Comparison of ENCODE assay signal across 9 cellular contexts in the genomic region with DNA sequence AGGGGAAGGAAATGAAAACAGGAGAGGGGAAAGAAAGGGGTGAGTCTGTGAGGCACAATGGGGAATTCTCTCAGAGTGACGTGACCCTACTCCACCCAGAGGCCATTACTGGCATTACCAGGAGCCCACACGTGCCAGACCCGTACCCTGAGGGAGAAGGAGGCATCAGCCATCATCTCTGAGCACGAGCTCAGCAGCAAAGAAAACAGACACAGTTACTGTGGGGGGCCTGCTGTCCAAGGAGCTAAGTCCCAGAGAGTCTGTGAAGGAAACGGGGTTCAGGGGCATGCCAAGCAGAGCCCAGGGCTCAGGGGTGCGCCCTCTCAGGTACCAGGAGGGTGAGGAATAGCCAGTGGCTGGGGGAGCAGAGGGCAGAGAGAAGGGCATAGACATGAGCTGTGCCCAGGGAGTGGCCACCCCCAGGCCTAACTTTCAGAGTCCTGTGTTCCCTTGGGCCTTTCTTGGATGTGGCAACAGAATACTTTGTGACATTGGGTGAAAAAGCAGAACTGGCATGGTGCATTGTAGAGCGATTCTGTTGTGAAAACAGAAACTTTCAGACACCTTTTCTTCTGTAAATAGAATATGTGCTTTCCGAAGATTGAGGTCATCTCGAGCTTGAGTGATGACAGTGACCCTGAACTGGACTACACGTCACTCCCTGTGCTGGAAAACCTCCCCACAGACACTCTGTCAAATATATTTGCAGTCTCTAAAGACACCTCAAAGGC. TPM values are rescaled to one million over a fixed set of nuclear protein-coding genes. Genes with fewer than 3 reads are reported as not detected.
A peak's percentile ranks its signal among the peaks of the same experiment; 100 is the strongest.
DNase-seq lines count a peak whose midpoint lies in the region; ATAC-seq, FAIRE-seq and TF ChIP-seq lines count a peak whose summit lies in the region.
"Had no signal": no experiment of that assay in that cellular context is flagged by ENCODE, and none has a peak within 500 bp of the region (broad histone marks: within the 10 kb centered on the region; RNA-seq: fewer than 3 reads in every experiment).

No MANE protein-coding gene starts in this region.

- POLR2A ChIA-PET in K562 (lab: Yijun Ruan, JAX), result interaction anchor here (0.7 kb wide), 3 partner anchors 9 to 114 kb away, joined by 3 to 4 read pairs (median 4); no protein-coding TSS in a partner anchor

- WGBS in K562 (ENCODE audit: insufficient coverage, low coverage, missing lambda C conversion rate), result 20% methylated on average over 10 of the region's 10 CpGs

- no TSS peak for BruUV-seq in K562 (replicated peaks; lab: Mats Ljungman, UMichigan)

- no peaks in the 10 kb centered on the region for H3K79me2 ChIP-seq in SU-DHL-6 (ENCODE audit: insufficient read depth, low read length)
- H3K79me2 ChIP-seq in K562 (ENCODE audit: control insufficient read depth, insufficient read depth, low read length), result no peaks in the 10 kb centered on the region

- peak; percentile 81 to 92 for TF ChIP-seq RAD21 in K562 (CRISPR knock-in tag; conservative IDR thresholded peaks at IDR 0.05 in 1 of 2, IDR thresholded peaks at IDR 0.05 in 1 of 2)

- H2AFZ ChIP-seq in SU-DHL-6 (ENCODE audit: low read depth, low read length, severe bottlenecking), result no peak overlapping the region
- peak overlapping the region; percentile 18; the same call in 1 of the 2 replicates for H2AFZ ChIP-seq in K562 (ENCODE audit: low read depth, low read length)

- TF ChIP-seq POLR2A in K562 (conservative IDR thresholded peaks at IDR 0.05), result no peak

- H3K27me3 ChIP-seq in SU-DHL-6 (ENCODE audit: low read length) (no peaks in the 10 kb centered on the region), K562 (ENCODE audit: control insufficient read depth in 2 of 2, insufficient read depth in 2 of 2, low read length in 2 of 2) (peaks cover 5 to 26% of the 10 kb centered on the region in 2 experiments; a peak in 4 of 5 replicates)

- peak; percentile 72 for TF ChIP-seq CTCF in LNCaP clone FGC (IDR thresholded peaks at IDR 0.05; ENCODE audit: control insufficient read depth, extremely low read depth, insufficient read depth)
- TF ChIP-seq CTCF in SU-DHL-6 (IDR thresholded peaks at IDR 0.05; ENCODE audit: insufficient read depth, low read length, poor library complexity, severe bottlenecking), result peak; percentile 82
- TF ChIP-seq CTCF in K562 (IDR thresholded peaks at IDR 0.05 in 2 of 3, conservative IDR thresholded peaks at IDR 0.05 in 1 of 3; ENCODE audit: insufficient read depth in 2 of 3, low read depth in 1 of 3, low read length in 3 of 3), result peak; percentile 80 to 92 (median 90)

- intact Hi-C loops in K562 (cut with micrococcal nuclease), result loop anchor here (1.0 to 5.0 kb wide), 3 partner anchors 35 to 218 kb away; no protein-coding TSS in a partner anchor

- H3K9ac ChIP-seq in SU-DHL-6 (ENCODE audit: low read length) (no peak overlapping the region), K562 (ENCODE audit: insufficient read depth in 1 of 2, low read depth in 2 of 2, low read length in 2 of 2) (0 out of 4 replicates have a peak overlapping the region, but pooled peaks of 1 of the 2 experiments have one; percentile 12)

- in situ Hi-C loops in K562 (cut with MboI), result no loop called here

- H3K36me3 ChIP-seq in SU-DHL-6 (ENCODE audit: low read length) (no peaks in the 10 kb centered on the region), K562 (ENCODE audit: control insufficient read depth, insufficient read depth, low read length) (peaks cover 30% of the 10 kb centered on the region; the same call in 1 of the 3 replicates)

- no peaks in the 10 kb centered on the region for H3K9me2 ChIP-seq in SU-DHL-6 (replicated peaks; ENCODE audit: insufficient read depth, low read length)

- H3K27ac ChIP-seq in SU-DHL-6 (ENCODE audit: low read depth, low read length) (no peak overlapping the region), K562 (ENCODE audit: extremely low read depth, low read depth, low read length) (no peak overlapping the region)

- H3K9me3 ChIP-seq in SU-DHL-6 (ENCODE audit: insufficient read depth, low read length), result no peaks in the 10 kb centered on the region
- H3K9me3 ChIP-seq in K562 (replicated peaks; ENCODE audit: control insufficient read depth, insufficient read depth, low read depth, low read length), result no peaks in the 10 kb centered on the region

- H4K20me1 ChIP-seq in SU-DHL-6 (ENCODE audit: low read depth, low read length) (no peaks in the 10 kb centered on the region), K562 (replicated peaks; ENCODE audit: control insufficient read depth, insufficient read depth, low read length) (peaks cover 20% of the 10 kb centered on the region)

- CTCF ChIA-PET in K562 (lab: Yijun Ruan, JAX; ENCODE audit: low intra/inter-chr PET ratio), result interaction anchor here (0.6 to 0.7 kb wide), 4 partner anchors 87 to 354 kb away, joined by 3 to 4 read pairs (median 3); no protein-coding TSS in a partner anchor

- DNase-seq in DMS114 treated with DMSO at 0.1 percent for 48 hours (lab: John Stamatoyannopoulos, UW; ENCODE audit: unreplicated experiment), result peak; percentile 14
- DNase-seq in LNCaP clone FGC (ENCODE audit: low read depth), result no peak
- peak; percentile 76 to 85 (median 80) for DNase-seq in K562 (ENCODE audit: extremely low read depth in 1 of 4, low spot score in 3 of 4)
- peak; percentile 47 to 50 for DNase-seq in stimulated activated CD4-positive, alpha-beta T cell treated with anti-CD3 and anti-CD28 coated beads, Interleukin-2, amount 100 ng/mL, for 48 hours
- no peak for DNase-seq in occipital lobe (lab: John Stamatoyannopoulos, UW)

- H3K4me3 ChIP-seq in LNCaP clone FGC (ENCODE audit: low read depth, low read length) (no peak overlapping the region), SU-DHL-6 (ENCODE audit: insufficient read depth, low read length, poor library complexity, severe bottlenecking) (no peak overlapping the region), K562 (no peak overlapping the region)

- TF ChIP-seq EP300 in K562 (IDR thresholded peaks at IDR 0.05; ENCODE audit: low read length), result no peak

- H3F3A ChIP-seq in SU-DHL-6 (ENCODE audit: insufficient read depth), result no peaks in the 10 kb centered on the region

- ATAC-seq in GM21737 (IDR thresholded peaks at IDR 0.05; ENCODE audit: unreplicated experiment) (peak; percentile 69), K562 (peak; percentile 92)

- peaks cover 7 to 36% of the 10 kb centered on the region in 2 experiments; a peak in 3 of 5 replicates for H3K4me1 ChIP-seq in K562 (replicated peaks in 1 of 2; ENCODE audit: control insufficient read depth in 2 of 2, insufficient read depth in 2 of 2, low read length in 2 of 2)

- H3K9me1 ChIP-seq in K562 (ENCODE audit: control insufficient read depth, insufficient read depth, low read length), result no peaks in the 10 kb centered on the region

- H3K4me2 ChIP-seq in SU-DHL-6 (ENCODE audit: low read depth, low read length, poor library complexity, severe bottlenecking), result no peak overlapping the region
- no peak overlapping the region for H3K4me2 ChIP-seq in K562 (ENCODE audit: insufficient read depth, low read length)

- FAIRE-seq in K562 (lab: Jason Lieb, UNC) (peak; percentile 96), islet of Langerhans (lab: Jason Lieb, UNC) (peak; percentile 36)

RNA-seq across cellular contexts. Expression of a gene that starts 11.3 kb away (rescaled TPM):
- 116 and 351 TPM in 2 replicates for total RNA-seq in K562 (2011; cell fraction: chromatin; rRNA removed; ENCODE audit: low replicate concordance)
- total RNA-seq in K562 (2011; cell fraction: nucleolus; rRNA removed), result 244 and 250 TPM in 2 replicates
- 152 and 153 TPM in 2 replicates for total RNA-seq in K562 (2011; cell fraction: nucleoplasm; rRNA removed)
- 26.2 and 43.0 TPM in 2 replicates for total RNA-seq in K562 (2014; rRNA removed)
- 7.9 and 9.8 TPM in 2 replicates for total RNA-seq in K562 (2014; rRNA removed; fragmentation: Illumina TruSeq; extraction: Trizol)
- 22.3 and 23.0 TPM in 2 replicates for total RNA-seq in K562 (2015; rRNA removed; fragmentation: Illumina TruSeq; extraction: Trizol)
- total RNA-seq in K562 (2021), result 46.6 and 55.0 TPM in 2 replicates
- polyA plus RNA-seq in K562 (2011; rRNA removed), result 16.7 and 31.2 TPM in 2 replicates
- 19.9 and 24.5 TPM in 2 replicates for polyA plus RNA-seq in K562 (2011; cell fraction: cytosol; rRNA removed)
- polyA plus RNA-seq in K562 (2011; cell fraction: nucleus; rRNA removed), result 377 and 587 TPM in 2 replicates
- polyA plus RNA-seq in K562 (2012), result 49.7 and 55.2 TPM in 2 replicates
- 21.0 and 35.4 TPM in 2 replicates for polyA plus RNA-seq in K562 (2014; fragmentation: Illumina TruSeq; extraction: Trizol)
- polyA plus RNA-seq in K562 (2014; fragmentation: Nextera tagmentation; extraction: Ambion mirVana), result 1 to 10 TPM; 1.5 TPM
- 64.8 and 74.8 TPM in 2 replicates for polyA plus RNA-seq in K562 (2014; rRNA removed)
- polyA minus RNA-seq in K562 (2011; rRNA and poly(A)+ RNA removed), result 15.9 and 16.8 TPM in 2 replicates
- polyA minus RNA-seq in K562 (2011; cell fraction: cytosol; rRNA and poly(A)+ RNA removed), result 12.5 and 15.9 TPM in 2 replicates
- polyA minus RNA-seq in K562 (2011; cell fraction: nucleus; rRNA and poly(A)+ RNA removed), result 100 and 102 TPM in 2 replicates
- total RNA-seq in occipital lobe, result 14.3 TPM

RNA-seq across cellular contexts. Expression of a gene that starts 15.4 kb away (rescaled TPM):
- not detected in 2 replicates for total RNA-seq in K562 (2011; cell fraction: chromatin; rRNA removed; ENCODE audit: low replicate concordance)
- not detected in 2 replicates for total RNA-seq in K562 (2011; cell fraction: nucleolus; rRNA removed)
- total RNA-seq in K562 (2011; cell fraction: nucleoplasm; rRNA removed), result not detected in 2 replicates
- total RNA-seq in K562 (2014; rRNA removed) (not detected in 2 replicates), K562 (2014; rRNA removed; fragmentation: Illumina TruSeq; extraction: Trizol) (not detected in 2 replicates), K562 (2015; rRNA removed; fragmentation: Illumina TruSeq; extraction: Trizol) (not detected in 2 replicates), K562 (2021) (not detected in 2 replicates), occipital lobe (not detected)
- polyA plus RNA-seq in K562 (2011; rRNA removed) (not detected in 2 replicates), K562 (2014; fragmentation: Illumina TruSeq; extraction: Trizol) (not detected in 2 replicates), K562 (2014; fragmentation: Nextera tagmentation; extraction: Ambion mirVana) (not detected), K562 (2014; rRNA removed) (0.07 TPM in 1 of 2 replicates, not detected in the other)
- not detected in 2 replicates for polyA plus RNA-seq in K562 (2011; cell fraction: cytosol; rRNA removed)
- not detected in 2 replicates for polyA plus RNA-seq in K562 (2011; cell fraction: nucleus; rRNA removed)
- not detected in 2 replicates for polyA plus RNA-seq in K562 (2012)
- polyA minus RNA-seq in K562 (2011; rRNA and poly(A)+ RNA removed), result not detected in 2 replicates
- not detected in 2 replicates for polyA minus RNA-seq in K562 (2011; cell fraction: cytosol; rRNA and poly(A)+ RNA removed)
- polyA minus RNA-seq in K562 (2011; cell fraction: nucleus; rRNA and poly(A)+ RNA removed), result not detected in 2 replicates
- total RNA-seq: T-helper 1 cell treated with Interleukin-12 subunit alpha and Interleukin-12 subunit beta and Interleukin-4 antibody, amounts not matched to agents 30 ng/mL and 1 ng/mL, for 36 hours had no signal

RNA-seq across cellular contexts. Expression of a gene that starts 30.4 kb away (rescaled TPM):
- total RNA-seq in K562 (2011; cell fraction: chromatin; rRNA removed; ENCODE audit: low replicate concordance), result not detected in 2 replicates
- not detected in 2 replicates for total RNA-seq in K562 (2011; cell fraction: nucleolus; rRNA removed)
- total RNA-seq in K562 (2011; cell fraction: nucleoplasm; rRNA removed), result not detected in 2 replicates
- total RNA-seq in K562 (2014; rRNA removed) (not detected in 2 replicates), K562 (2014; rRNA removed; fragmentation: Illumina TruSeq; extraction: Trizol) (not detected in 2 replicates), K562 (2015; rRNA removed; fragmentation: Illumina TruSeq; extraction: Trizol) (not detected in 2 replicates), K562 (2021) (not detected in 2 replicates), occipital lobe (0.62 TPM)
- polyA plus RNA-seq in K562 (2011; rRNA removed) (not detected in 2 replicates), K562 (2014; fragmentation: Illumina TruSeq; extraction: Trizol) (not detected in 2 replicates), K562 (2014; fragmentation: Nextera tagmentation; extraction: Ambion mirVana) (not detected), K562 (2014; rRNA removed) (0.01 and 0.23 TPM in 2 replicates)
- polyA plus RNA-seq in K562 (2011; cell fraction: cytosol; rRNA removed), result 0.03 TPM in 1 of 2 replicates, not detected in the other
- polyA plus RNA-seq in K562 (2011; cell fraction: nucleus; rRNA removed), result 0.04 and 0.20 TPM in 2 replicates
- polyA plus RNA-seq in K562 (2012), result 0.14 and 0.18 TPM in 2 replicates
- not detected in 2 replicates for polyA minus RNA-seq in K562 (2011; rRNA and poly(A)+ RNA removed)
- polyA minus RNA-seq in K562 (2011; cell fraction: cytosol; rRNA and poly(A)+ RNA removed), result not detected in 2 replicates
- not detected in 2 replicates for polyA minus RNA-seq in K562 (2011; cell fraction: nucleus; rRNA and poly(A)+ RNA removed)
- total RNA-seq: T-helper 1 cell treated with Interleukin-12 subunit alpha and Interleukin-12 subunit beta and Interleukin-4 antibody, amounts not matched to agents 30 ng/mL and 1 ng/mL, for 36 hours had no signal

RNA-seq across cellular contexts. Expression of a gene that starts 30.5 kb away (rescaled TPM):
- total RNA-seq in K562 (2011; cell fraction: chromatin; rRNA removed; ENCODE audit: low replicate concordance), result 41.6 and 67.8 TPM in 2 replicates
- total RNA-seq in K562 (2011; cell fraction: nucleolus; rRNA removed), result 17.2 and 22.9 TPM in 2 replicates
- 32.9 and 33.4 TPM in 2 replicates for total RNA-seq in K562 (2011; cell fraction: nucleoplasm; rRNA removed)
- total RNA-seq in K562 (2014; rRNA removed), result 19.7 and 20.5 TPM in 2 replicates
- 31.5 and 36.4 TPM in 2 replicates for total RNA-seq in K562 (2014; rRNA removed; fragmentation: Illumina TruSeq; extraction: Trizol)
- total RNA-seq in K562 (2015; rRNA removed; fragmentation: Illumina TruSeq; extraction: Trizol), result 38.6 and 39.9 TPM in 2 replicates
- total RNA-seq in K562 (2021), result 26.4 and 27.7 TPM in 2 replicates
- polyA plus RNA-seq in K562 (2011; rRNA removed), result 41.2 and 45.7 TPM in 2 replicates
- 14.2 and 29.2 TPM in 2 replicates for polyA plus RNA-seq in K562 (2011; cell fraction: cytosol; rRNA removed)
- polyA plus RNA-seq in K562 (2011; cell fraction: nucleus; rRNA removed), result 21.6 and 41.6 TPM in 2 replicates
- 30.0 and 50.6 TPM in 2 replicates for polyA plus RNA-seq in K562 (2012)
- polyA plus RNA-seq in K562 (2014; fragmentation: Illumina TruSeq; extraction: Trizol), result 24.1 and 26.9 TPM in 2 replicates
- 10 to 100 TPM; 14.8 to 16.3 TPM for polyA plus RNA-seq in K562 (2014; fragmentation: Nextera tagmentation; extraction: Ambion mirVana)
- 25.8 and 31.0 TPM in 2 replicates for polyA plus RNA-seq in K562 (2014; rRNA removed)
- polyA minus RNA-seq in K562 (2011; rRNA and poly(A)+ RNA removed), result 44.1 and 45.6 TPM in 2 replicates
- 13.4 and 18.9 TPM in 2 replicates for polyA minus RNA-seq in K562 (2011; cell fraction: cytosol; rRNA and poly(A)+ RNA removed)
- 8.1 and 13.8 TPM in 2 replicates for polyA minus RNA-seq in K562 (2011; cell fraction: nucleus; rRNA and poly(A)+ RNA removed)
- total RNA-seq in occipital lobe, result 165 TPM

RNA-seq across cellular contexts. Expression of a gene that starts 58.8 kb away (rescaled TPM):
- 203 and 232 TPM in 2 replicates for total RNA-seq in K562 (2011; cell fraction: chromatin; rRNA removed; ENCODE audit: low replicate concordance)
- 178 and 187 TPM in 2 replicates for total RNA-seq in K562 (2011; cell fraction: nucleolus; rRNA removed)
- 182 and 207 TPM in 2 replicates for total RNA-seq in K562 (2011; cell fraction: nucleoplasm; rRNA removed)
- total RNA-seq in K562 (2014; rRNA removed), result 43.8 and 50.9 TPM in 2 replicates
- 31.7 and 32.0 TPM in 2 replicates for total RNA-seq in K562 (2014; rRNA removed; fragmentation: Illumina TruSeq; extraction: Trizol)
- total RNA-seq in K562 (2015; rRNA removed; fragmentation: Illumina TruSeq; extraction: Trizol), result 35.7 and 40.3 TPM in 2 replicates
- total RNA-seq in K562 (2021), result 46.6 and 53.9 TPM in 2 replicates
- polyA plus RNA-seq in K562 (2011; rRNA removed), result 47.5 and 57.6 TPM in 2 replicates
- polyA plus RNA-seq in K562 (2011; cell fraction: cytosol; rRNA removed), result 34.2 and 40.0 TPM in 2 replicates
- 123 and 127 TPM in 2 replicates for polyA plus RNA-seq in K562 (2011; cell fraction: nucleus; rRNA removed)
- polyA plus RNA-seq in K562 (2012), result 53.2 and 68.8 TPM in 2 replicates
- 47.5 and 50.6 TPM in 2 replicates for polyA plus RNA-seq in K562 (2014; fragmentation: Illumina TruSeq; extraction: Trizol)
- 1 to 10 TPM; 2.8 to 4.3 TPM for polyA plus RNA-seq in K562 (2014; fragmentation: Nextera tagmentation; extraction: Ambion mirVana)
- polyA plus RNA-seq in K562 (2014; rRNA removed), result 47.3 and 52.6 TPM in 2 replicates
- 74.1 and 90.4 TPM in 2 replicates for polyA minus RNA-seq in K562 (2011; rRNA and poly(A)+ RNA removed)
- 38.7 and 55.3 TPM in 2 replicates for polyA minus RNA-seq in K562 (2011; cell fraction: cytosol; rRNA and poly(A)+ RNA removed)
- 101 and 126 TPM in 2 replicates for polyA minus RNA-seq in K562 (2011; cell fraction: nucleus; rRNA and poly(A)+ RNA removed)
- total RNA-seq in occipital lobe, result 78.1 TPM

Comparison
In these comparisons a context has a peak if more than half of its experiments do, and no peak if none do; other contexts are left out.
1. DNase-seq: peak in DMS114 treated with DMSO at 0.1 percent for 48 hours (single experiment), K562 (4 of 4) and stimulated activated CD4-positive, alpha-beta T cell treated with anti-CD3 and anti-CD28 coated beads, Interleukin-2, amount 100 ng/mL, for 48 hours (2 of 2); none in LNCaP clone FGC (single experiment) and occipital lobe (single experiment).
2. Peak in every context shown above with its lines, with median percentiles within 50 percentile points of each other: CTCF ChIP-seq.